1 cellular context compared by ENCODE assay signal in genomic region chr3:177358085-177358967, GRCh38.
TF ChIP-seq lines count a peak whose summit lies in the region.

No MANE protein-coding gene starts in this region.

TF ChIP-seq in HepG2, 621 proteins besides CTCF, POLR2A, EP300 and RAD21 (continued from another document and continues in another):
- TF ChIP-seq, protein P1, sequence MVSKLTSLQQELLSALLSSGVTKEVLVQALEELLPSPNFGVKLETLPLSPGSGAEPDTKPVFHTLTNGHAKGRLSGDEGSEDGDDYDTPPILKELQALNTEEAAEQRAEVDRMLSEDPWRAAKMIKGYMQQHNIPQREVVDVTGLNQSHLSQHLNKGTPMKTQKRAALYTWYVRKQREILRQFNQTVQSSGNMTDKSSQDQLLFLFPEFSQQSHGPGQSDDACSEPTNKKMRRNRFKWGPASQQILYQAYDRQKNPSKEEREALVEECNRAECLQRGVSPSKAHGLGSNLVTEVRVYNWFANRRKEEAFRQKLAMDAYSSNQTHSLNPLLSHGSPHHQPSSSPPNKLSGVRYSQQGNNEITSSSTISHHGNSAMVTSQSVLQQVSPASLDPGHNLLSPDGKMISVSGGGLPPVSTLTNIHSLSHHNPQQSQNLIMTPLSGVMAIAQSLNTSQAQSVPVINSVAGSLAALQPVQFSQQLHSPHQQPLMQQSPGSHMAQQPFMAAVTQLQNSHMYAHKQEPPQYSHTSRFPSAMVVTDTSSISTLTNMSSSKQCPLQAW (CRISPR knock-in tag; IDR thresholded peaks at IDR 0.05), result 0 out of 2 replicates have a peak, but pooled peaks have one; percentile 41
- TF ChIP-seq, protein P2, sequence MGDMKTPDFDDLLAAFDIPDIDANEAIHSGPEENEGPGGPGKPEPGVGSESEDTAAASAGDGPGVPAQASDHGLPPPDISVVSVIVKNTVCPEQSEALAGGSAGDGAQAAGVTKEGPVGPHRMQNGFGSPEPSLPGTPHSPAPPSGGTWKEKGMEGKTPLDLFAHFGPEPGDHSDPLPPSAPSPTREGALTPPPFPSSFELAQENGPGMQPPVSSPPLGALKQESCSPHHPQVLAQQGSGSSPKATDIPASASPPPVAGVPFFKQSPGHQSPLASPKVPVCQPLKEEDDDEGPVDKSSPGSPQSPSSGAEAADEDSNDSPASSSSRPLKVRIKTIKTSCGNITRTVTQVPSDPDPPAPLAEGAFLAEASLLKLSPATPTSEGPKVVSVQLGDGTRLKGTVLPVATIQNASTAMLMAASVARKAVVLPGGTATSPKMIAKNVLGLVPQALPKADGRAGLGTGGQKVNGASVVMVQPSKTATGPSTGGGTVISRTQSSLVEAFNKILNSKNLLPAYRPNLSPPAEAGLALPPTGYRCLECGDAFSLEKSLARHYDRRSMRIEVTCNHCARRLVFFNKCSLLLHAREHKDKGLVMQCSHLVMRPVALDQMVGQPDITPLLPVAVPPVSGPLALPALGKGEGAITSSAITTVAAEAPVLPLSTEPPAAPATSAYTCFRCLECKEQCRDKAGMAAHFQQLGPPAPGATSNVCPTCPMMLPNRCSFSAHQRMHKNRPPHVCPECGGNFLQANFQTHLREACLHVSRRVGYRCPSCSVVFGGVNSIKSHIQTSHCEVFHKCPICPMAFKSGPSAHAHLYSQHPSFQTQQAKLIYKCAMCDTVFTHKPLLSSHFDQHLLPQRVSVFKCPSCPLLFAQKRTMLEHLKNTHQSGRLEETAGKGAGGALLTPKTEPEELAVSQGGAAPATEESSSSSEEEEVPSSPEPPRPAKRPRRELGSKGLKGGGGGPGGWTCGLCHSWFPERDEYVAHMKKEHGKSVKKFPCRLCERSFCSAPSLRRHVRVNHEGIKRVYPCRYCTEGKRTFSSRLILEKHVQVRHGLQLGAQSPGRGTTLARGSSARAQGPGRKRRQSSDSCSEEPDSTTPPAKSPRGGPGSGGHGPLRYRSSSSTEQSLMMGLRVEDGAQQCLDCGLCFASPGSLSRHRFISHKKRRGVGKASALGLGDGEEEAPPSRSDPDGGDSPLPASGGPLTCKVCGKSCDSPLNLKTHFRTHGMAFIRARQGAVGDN (CRISPR knock-in tag; IDR thresholded peaks at IDR 0.05), result no peak
- peak; percentile 27; the same call in 1 of the 2 replicates for TF ChIP-seq FOXO1 (CRISPR knock-in tag; IDR thresholded peaks at IDR 0.05)
- TF ChIP-seq TBL1XR1 (IDR thresholded peaks at IDR 0.05; ENCODE audit: borderline replicate concordance, low read length, partially characterized antibody), result peak; percentile 61
- TF ChIP-seq SMARCC2 (IDR thresholded peaks at IDR 0.05), result no peak
- TF ChIP-seq KMT2B (CRISPR knock-in tag; IDR thresholded peaks at IDR 0.05), result no peak
- no peak for TF ChIP-seq CEBPB (IDR thresholded peaks at IDR 0.05; ENCODE audit: borderline replicate concordance, low read depth, low read length)
- TF ChIP-seq ZSCAN9 (CRISPR knock-in tag; IDR thresholded peaks at IDR 0.05; ENCODE audit: borderline replicate concordance), result no peak
- no peak for TF ChIP-seq ZFP36L1 (CRISPR knock-in tag; IDR thresholded peaks at IDR 0.05)
- TF ChIP-seq, protein P3, sequence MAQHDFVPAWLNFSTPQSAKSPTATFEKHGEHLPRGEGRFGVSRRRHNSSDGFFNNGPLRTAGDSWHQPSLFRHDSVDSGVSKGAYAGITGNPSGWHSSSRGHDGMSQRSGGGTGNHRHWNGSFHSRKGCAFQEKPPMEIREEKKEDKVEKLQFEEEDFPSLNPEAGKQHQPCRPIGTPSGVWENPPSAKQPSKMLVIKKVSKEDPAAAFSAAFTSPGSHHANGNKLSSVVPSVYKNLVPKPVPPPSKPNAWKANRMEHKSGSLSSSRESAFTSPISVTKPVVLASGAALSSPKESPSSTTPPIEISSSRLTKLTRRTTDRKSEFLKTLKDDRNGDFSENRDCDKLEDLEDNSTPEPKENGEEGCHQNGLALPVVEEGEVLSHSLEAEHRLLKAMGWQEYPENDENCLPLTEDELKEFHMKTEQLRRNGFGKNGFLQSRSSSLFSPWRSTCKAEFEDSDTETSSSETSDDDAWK (CRISPR knock-in tag; IDR thresholded peaks at IDR 0.05), result no peak
- TF ChIP-seq, protein P4, sequence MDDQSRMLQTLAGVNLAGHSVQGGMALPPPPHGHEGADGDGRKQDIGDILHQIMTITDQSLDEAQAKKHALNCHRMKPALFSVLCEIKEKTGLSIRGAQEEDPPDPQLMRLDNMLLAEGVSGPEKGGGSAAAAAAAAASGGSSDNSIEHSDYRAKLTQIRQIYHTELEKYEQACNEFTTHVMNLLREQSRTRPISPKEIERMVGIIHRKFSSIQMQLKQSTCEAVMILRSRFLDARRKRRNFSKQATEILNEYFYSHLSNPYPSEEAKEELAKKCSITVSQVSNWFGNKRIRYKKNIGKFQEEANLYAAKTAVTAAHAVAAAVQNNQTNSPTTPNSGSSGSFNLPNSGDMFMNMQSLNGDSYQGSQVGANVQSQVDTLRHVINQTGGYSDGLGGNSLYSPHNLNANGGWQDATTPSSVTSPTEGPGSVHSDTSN (CRISPR knock-in tag; IDR thresholded peaks at IDR 0.05; ENCODE audit: borderline replicate concordance), result no peak
- no peak; the same call in 1 of the 2 replicates for TF ChIP-seq ZMYM3 (CRISPR knock-in tag; IDR thresholded peaks at IDR 0.05)
- TF ChIP-seq, protein P5, sequence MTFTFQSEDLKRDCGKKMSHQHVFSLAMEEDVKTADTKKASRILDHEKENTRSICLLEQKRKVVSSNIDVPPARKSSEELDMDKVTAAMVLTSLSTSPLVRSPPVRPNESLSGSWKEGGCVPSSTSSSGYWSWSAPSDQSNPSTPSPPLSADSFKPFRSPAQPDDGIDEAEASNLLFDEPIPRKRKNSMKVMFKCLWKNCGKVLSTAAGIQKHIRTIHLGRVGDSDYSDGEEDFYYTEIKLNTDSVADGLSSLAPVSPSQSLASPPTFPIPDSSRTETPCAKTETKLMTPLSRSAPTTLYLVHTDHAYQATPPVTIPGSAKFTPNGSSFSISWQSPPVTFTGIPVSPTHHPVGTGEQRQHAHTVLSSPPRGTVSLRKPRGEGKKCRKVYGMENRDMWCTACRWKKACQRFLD (CRISPR knock-in tag; IDR thresholded peaks at IDR 0.05; ENCODE audit: borderline replicate concordance), result no peak
- no peak for TF ChIP-seq ZHX2 (IDR thresholded peaks at IDR 0.05; ENCODE audit: low read depth)
- TF ChIP-seq ZHX2 (CRISPR knock-in tag; IDR thresholded peaks at IDR 0.05; ENCODE audit: borderline replicate concordance), result no peak
- no peak for TF ChIP-seq ATF5 (CRISPR knock-in tag; IDR thresholded peaks at IDR 0.05; ENCODE audit: low read depth)
- TF ChIP-seq ZNF333 (CRISPR knock-in tag; IDR thresholded peaks at IDR 0.05; ENCODE audit: borderline replicate concordance), result no peak
- TF ChIP-seq SRF (IDR thresholded peaks at IDR 0.05; ENCODE audit: low read depth, low read length), result no peak
- no peak for TF ChIP-seq ZNF382 (CRISPR knock-in tag; IDR thresholded peaks at IDR 0.05; ENCODE audit: borderline replicate concordance)
- peak; percentile 51; the same call in 1 of the 2 replicates for TF ChIP-seq ZNF629 (CRISPR knock-in tag; conservative IDR thresholded peaks at IDR 0.05)
- TF ChIP-seq, protein P6, sequence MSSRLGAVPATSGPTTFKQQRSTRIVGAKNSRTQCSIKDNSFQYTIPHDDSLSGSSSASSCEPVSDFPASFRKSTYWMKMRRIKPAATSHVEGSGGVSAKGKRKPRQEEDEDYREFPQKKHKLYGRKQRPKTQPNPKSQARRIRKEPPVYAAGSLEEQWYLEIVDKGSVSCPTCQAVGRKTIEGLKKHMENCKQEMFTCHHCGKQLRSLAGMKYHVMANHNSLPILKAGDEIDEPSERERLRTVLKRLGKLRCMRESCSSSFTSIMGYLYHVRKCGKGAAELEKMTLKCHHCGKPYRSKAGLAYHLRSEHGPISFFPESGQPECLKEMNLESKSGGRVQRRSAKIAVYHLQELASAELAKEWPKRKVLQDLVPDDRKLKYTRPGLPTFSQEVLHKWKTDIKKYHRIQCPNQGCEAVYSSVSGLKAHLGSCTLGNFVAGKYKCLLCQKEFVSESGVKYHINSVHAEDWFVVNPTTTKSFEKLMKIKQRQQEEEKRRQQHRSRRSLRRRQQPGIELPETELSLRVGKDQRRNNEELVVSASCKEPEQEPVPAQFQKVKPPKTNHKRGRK (CRISPR knock-in tag; IDR thresholded peaks at IDR 0.05), result no peak
- TF ChIP-seq HOMEZ (CRISPR knock-in tag; IDR thresholded peaks at IDR 0.05; ENCODE audit: low read depth), result 0 out of 2 replicates have a peak, but pooled peaks have one; percentile 20
- TF ChIP-seq ZNF20 (CRISPR knock-in tag; IDR thresholded peaks at IDR 0.05), result no peak
- no peak for TF ChIP-seq ZNF430 (CRISPR knock-in tag; IDR thresholded peaks at IDR 0.05)
- TF ChIP-seq ZNF788 (CRISPR knock-in tag; IDR thresholded peaks at IDR 0.05; ENCODE audit: borderline replicate concordance), result no peak
- TF ChIP-seq ZNF513 (CRISPR knock-in tag; conservative IDR thresholded peaks at IDR 0.05), result no peak
- TF ChIP-seq ZFP41 (CRISPR knock-in tag; IDR thresholded peaks at IDR 0.05; ENCODE audit: borderline replicate concordance), result no peak
- no peak for TF ChIP-seq BRF2 (CRISPR knock-in tag; IDR thresholded peaks at IDR 0.05)
